24 cellular contexts compared by ENCODE assay signal in genomic region chr22:23082534-23083314, GRCh38. TPM values are rescaled to one million over a fixed set of nuclear protein-coding genes. Genes with fewer than 3 reads are reported as not detected.
DNase-seq lines count a peak whose midpoint lies in the region; ATAC-seq, FAIRE-seq and TF ChIP-seq lines count a peak whose summit lies in the region.
"Had no signal": no experiment of that assay in that cellular context is flagged by ENCODE, and none has a peak within 500 bp of the region (broad histone marks: within the 10 kb centered on the region; RNA-seq: fewer than 3 reads in every experiment).

No MANE protein-coding gene starts in this region.

- no peak overlapping the region for H3K4ac ChIP-seq in IMR-90 (ENCODE audit: low read depth, low read length)

- no peak for TF ChIP-seq EP300 in K562 (IDR thresholded peaks at IDR 0.05; ENCODE audit: low read length)
- no peak for TF ChIP-seq EP300 in SK-N-SH (IDR thresholded peaks at IDR 0.05; ENCODE audit: borderline replicate concordance in 1 of 2, low read depth in 1 of 2, low read length in 1 of 2)

- H3K9me3 ChIP-seq in IMR-90 (ENCODE audit: control insufficient read depth, insufficient read depth, low read length): no peaks in the 10 kb centered on the region
- no peaks in the 10 kb centered on the region for H3K9me3 ChIP-seq in K562 (replicated peaks; ENCODE audit: control insufficient read depth, insufficient read depth, low read depth, low read length)
- no peaks in the 10 kb centered on the region for H3K9me3 ChIP-seq in endodermal cell (ENCODE audit: control insufficient read depth, low read length)
- no peaks in the 10 kb centered on the region for H3K9me3 ChIP-seq in SK-N-SH
- no peaks in the 10 kb centered on the region for H3K9me3 ChIP-seq in MM.1S (replicated peaks; ENCODE audit: insufficient read depth, low read length)
- H3K9me3 ChIP-seq: BE2C, Caco-2 had no signal

- H3K36me3 ChIP-seq in IMR-90 (ENCODE audit: control insufficient read depth, insufficient read depth, low read length) (no peaks in the 10 kb centered on the region), K562 (ENCODE audit: control insufficient read depth, insufficient read depth, low read length) (no peaks in the 10 kb centered on the region), endodermal cell (ENCODE audit: control insufficient read depth, insufficient read depth, low read length) (no peaks in the 10 kb centered on the region), SK-N-SH (replicated peaks in 1 of 2; ENCODE audit: control insufficient read depth in 1 of 2, insufficient read depth in 2 of 2, low read length in 1 of 2) (no peaks in the 10 kb centered on the region), MM.1S (replicated peaks; ENCODE audit: insufficient read depth, low read length) (no peaks in the 10 kb centered on the region)
- H3K36me3 ChIP-seq: BE2C had no signal

- H3K79me2 ChIP-seq in K562 (ENCODE audit: control insufficient read depth, insufficient read depth, low read length) (no peaks in the 10 kb centered on the region), SK-N-SH (ENCODE audit: insufficient read depth) (no peaks in the 10 kb centered on the region), MM.1S (ENCODE audit: low read length) (no peaks in the 10 kb centered on the region)

- H3K9me3 Mint-ChIP-seq in endodermal cell: no peaks in the 10 kb centered on the region
- H3K9me3 Mint-ChIP-seq in progenitor cell of endocrine pancreas (ENCODE audit: low read depth): no peaks in the 10 kb centered on the region
- H3K9me3 Mint-ChIP-seq: CD4-positive, CD25-positive, alpha-beta regulatory T cell; CD8-positive, alpha-beta T cell; H9 had no signal

- no peaks in the 10 kb centered on the region for H3K36me3 Mint-ChIP-seq in endodermal cell (ENCODE audit: low read depth)
- no peaks in the 10 kb centered on the region for H3K36me3 Mint-ChIP-seq in progenitor cell of endocrine pancreas (ENCODE audit: insufficient read depth)
- H3K36me3 Mint-ChIP-seq: CD4-positive, CD25-positive, alpha-beta regulatory T cell; CD8-positive, alpha-beta T cell had no signal

- BruUV-seq in IMR-90 (replicated peaks; lab: Mats Ljungman, UMichigan) (no TSS peak), K562 (replicated peaks; lab: Mats Ljungman, UMichigan) (no TSS peak)

- H2BK5ac ChIP-seq in IMR-90 (ENCODE audit: low read depth, low read length, poor library complexity, severe bottlenecking): no peak overlapping the region

- H4K20me1 ChIP-seq in IMR-90 (ENCODE audit: insufficient read depth, low read length): no peaks in the 10 kb centered on the region
- peaks cover 74% of the 10 kb centered on the region for H4K20me1 ChIP-seq in K562 (replicated peaks; ENCODE audit: control insufficient read depth, insufficient read depth, low read length)
- 0 out of 2 replicates have a peak, but pooled peaks cover 4% of the 10 kb centered on the region for H4K20me1 ChIP-seq in SK-N-SH (ENCODE audit: insufficient read depth)
- H4K20me1 ChIP-seq in MM.1S (ENCODE audit: insufficient read depth, low read length): no peaks in the 10 kb centered on the region

- H2AK9ac ChIP-seq in IMR-90 (replicated peaks; ENCODE audit: low read depth, low read length, poor library complexity): peak overlapping the region; percentile 28

- H2AFZ ChIP-seq in IMR-90 (replicated peaks; ENCODE audit: low read length, poor library complexity): no peak overlapping the region
- no peak overlapping the region for H2AFZ ChIP-seq in K562 (ENCODE audit: low read depth, low read length)
- H2AFZ ChIP-seq in SK-N-SH (ENCODE audit: low read depth): no peak overlapping the region
- no peak overlapping the region for H2AFZ ChIP-seq in MM.1S (ENCODE audit: low read length)
- H2AFZ ChIP-seq: GM23248 had no signal

- no peak overlapping the region for H3K18ac ChIP-seq in IMR-90 (ENCODE audit: low read depth, low read length)

- dilution Hi-C loops in IMR-90 (cut with HindIII; ENCODE audit: low sequenced_read_pairs, unreplicated experiment): no loop called here

- H4K8ac ChIP-seq in IMR-90 (ENCODE audit: low read depth in 2 of 2, low read length in 2 of 2): no peak overlapping the region

- no peak overlapping the region for H2BK120ac ChIP-seq in IMR-90 (ENCODE audit: low read depth, low read length)

- DNase-seq in IMR-90 (no peak), K562 (ENCODE audit: extremely low read depth in 1 of 4, low spot score in 3 of 4) (peak in 3 of 4 experiments; percentile 54 to 58 (median 58)), endodermal cell (no peak), progenitor cell of endocrine pancreas (ENCODE audit: low spot score, unreplicated experiment) (no peak), SK-N-SH (no peak), MM.1S (no peak), Ammon's horn (ENCODE audit: low spot score) (no peak)
- no peak for DNase-seq in stimulated activated CD4-positive, alpha-beta T cell treated with anti-CD3 and anti-CD28 coated beads, Interleukin-4, amount 100 ng/mL, for 1 hour
- DNase-seq: BE2C; Caco-2; CD4-positive, CD25-positive, alpha-beta regulatory T cell; CD8-positive, alpha-beta T cell; DMS153; DND-41; GDM1; GM23248; H9 had no signal

- H3K27me3 Mint-ChIP-seq in endodermal cell (ENCODE audit: insufficient read depth) (no peaks in the 10 kb centered on the region), progenitor cell of endocrine pancreas (no peaks in the 10 kb centered on the region)

- H3K4me1 Mint-ChIP-seq in endodermal cell (peaks cover 21% of the 10 kb centered on the region), progenitor cell of endocrine pancreas (ENCODE audit: low read depth) (peaks cover 17% of the 10 kb centered on the region)
- H3K4me1 Mint-ChIP-seq: CD4-positive, CD25-positive, alpha-beta regulatory T cell had no signal

- in situ Hi-C loops in IMR-90 (cut with MboI; ENCODE audit: low sequenced_read_pairs) (no loop called here), K562 (cut with MboI) (no loop called here)

- no peak overlapping the region for H2BK20ac ChIP-seq in IMR-90 (ENCODE audit: low read depth, low read length)

- no peak for TF ChIP-seq RAD21 in IMR-90 (IDR thresholded peaks at IDR 0.05; ENCODE audit: low read length)
- no peak for TF ChIP-seq RAD21 in K562 (CRISPR knock-in tag; conservative IDR thresholded peaks at IDR 0.05 in 1 of 2, IDR thresholded peaks at IDR 0.05 in 1 of 2)
- no peak for TF ChIP-seq RAD21 in SK-N-SH (IDR thresholded peaks at IDR 0.05; ENCODE audit: low read length)

- H4K91ac ChIP-seq in IMR-90 (ENCODE audit: insufficient read depth, low read depth, low read length): no peak overlapping the region

- H3K4me1 ChIP-seq in IMR-90 (ENCODE audit: control insufficient read depth, insufficient read depth, low read length) (no peaks in the 10 kb centered on the region), K562 (replicated peaks in 1 of 2; ENCODE audit: control insufficient read depth in 2 of 2, insufficient read depth in 2 of 2, low read length in 2 of 2) (peaks cover 12 to 29% of the 10 kb centered on the region in 2 experiments; a peak in 4 of 5 replicates), endodermal cell (ENCODE audit: control insufficient read depth, insufficient read depth, low read length) (peaks cover 8% of the 10 kb centered on the region), SK-N-SH (ENCODE audit: control insufficient read depth in 1 of 2, insufficient read depth in 2 of 2, low read depth in 1 of 2, low read length in 1 of 2) (peaks cover 0 to 31% of the 10 kb centered on the region in 2 experiments; a peak in 1 of 4 replicates), MM.1S (ENCODE audit: low read length) (no peaks in the 10 kb centered on the region)
- H3K4me1 ChIP-seq: Caco-2 had no signal

- no peak overlapping the region for H3K56ac ChIP-seq in IMR-90 (ENCODE audit: extremely low read depth, insufficient read depth, low read length)

- TF ChIP-seq CTCF in IMR-90 (conservative IDR thresholded peaks at IDR 0.05; ENCODE audit: low read depth, low read length) (no peak), K562 (IDR thresholded peaks at IDR 0.05 in 2 of 3, conservative IDR thresholded peaks at IDR 0.05 in 1 of 3; ENCODE audit: insufficient read depth in 2 of 3, low read depth in 1 of 3, low read length in 3 of 3) (no peak), endodermal cell (conservative IDR thresholded peaks at IDR 0.05) (no peak), progenitor cell of endocrine pancreas (IDR thresholded peaks at IDR 0.05; ENCODE audit: unreplicated experiment) (no peak), SK-N-SH (IDR thresholded peaks at IDR 0.05) (no peak), MM.1S (IDR thresholded peaks at IDR 0.05; ENCODE audit: low read length) (no peak)

- H3K9ac ChIP-seq in IMR-90 (ENCODE audit: low read depth, low read length) (no peak overlapping the region), K562 (ENCODE audit: insufficient read depth in 1 of 2, low read depth in 2 of 2, low read length in 2 of 2) (peak overlapping the region in 1 of 2 experiments; percentile 0; a peak in 1 of 4 replicates), endodermal cell (ENCODE audit: extremely low read depth, low read length, poor library complexity, severe bottlenecking) (no peak overlapping the region), SK-N-SH (no peak overlapping the region), MM.1S (ENCODE audit: low read length) (no peak overlapping the region)
- H3K9ac ChIP-seq: GM23248 had no signal

- no peak overlapping the region for H3K27ac ChIP-seq in IMR-90 (ENCODE audit: insufficient read depth, low read length)
- H3K27ac ChIP-seq in K562 (ENCODE audit: extremely low read depth, low read depth, low read length): no peak overlapping the region
- no peak overlapping the region for H3K27ac ChIP-seq in endodermal cell (ENCODE audit: low read depth, low read length)
- no peak overlapping the region for H3K27ac ChIP-seq in SK-N-SH (ENCODE audit: low read depth in 2 of 2, low read length in 1 of 2)
- H3K27ac ChIP-seq in MM.1S (ENCODE audit: low read length): no peak overlapping the region
- H3K27ac ChIP-seq: C4-2B, GM23248 had no signal

- H3K27ac Mint-ChIP-seq in endodermal cell: peak overlapping the region; percentile 48
- H3K27ac Mint-ChIP-seq in progenitor cell of endocrine pancreas: peak overlapping the region; percentile 27
- H3K27ac Mint-ChIP-seq: CD4-positive, CD25-positive, alpha-beta regulatory T cell; CD8-positive, alpha-beta T cell had no signal

- H2BK15ac ChIP-seq in IMR-90 (ENCODE audit: low read depth, low read length): no peak overlapping the region

- H3F3A ChIP-seq in SK-N-SH (replicated peaks; ENCODE audit: insufficient read depth): no peaks in the 10 kb centered on the region
- no peaks in the 10 kb centered on the region for H3F3A ChIP-seq in MM.1S (ENCODE audit: insufficient read depth, low read length)

- intact Hi-C loops in IMR-90 (cut with micrococcal nuclease): no loop called here
- intact Hi-C loops in K562 (cut with micrococcal nuclease): no loop called here

- WGBS in IMR-90 (ENCODE audit: extremely low coverage in 2 of 2, insufficient read length in 1 of 2), 2 experiments: 40% methylated on average over 1 of the region's 5 CpGs; no CpG with 5 or more reads in 1 of the 2 experiments
- 3% methylated on average over 5 of the region's 5 CpGs for WGBS in K562 (ENCODE audit: insufficient coverage, low coverage, missing lambda C conversion rate)
- 89 to 91% methylated on average over 3 to 5 of the region's 5 CpGs for WGBS in endodermal cell (ENCODE audit: insufficient coverage in 1 of 2, insufficient read length in 1 of 2), 2 experiments
- WGBS in SK-N-SH (ENCODE audit: low lambda C conversion rate): 88% methylated on average over 4 of the region's 5 CpGs

- 0 out of 2 replicates have a peak, but pooled peaks cover 2% of the 10 kb centered on the region for H3K9me1 ChIP-seq in IMR-90 (ENCODE audit: insufficient read depth, low read length)
- H3K9me1 ChIP-seq in K562 (ENCODE audit: control insufficient read depth, insufficient read depth, low read length): peaks cover 25% of the 10 kb centered on the region

- no peak overlapping the region for H2AK5ac ChIP-seq in IMR-90 (ENCODE audit: low read depth, low read length)

- no peak overlapping the region for H3K23ac ChIP-seq in IMR-90 (ENCODE audit: low read depth, low read length)

- H3K9me2 ChIP-seq in SK-N-SH (no peaks in the 10 kb centered on the region), MM.1S (replicated peaks; ENCODE audit: insufficient read depth, low read length) (no peaks in the 10 kb centered on the region)

- H3K4me3 ChIP-seq in IMR-90 (ENCODE audit: insufficient read depth, low read depth, low read length) (no peak overlapping the region), K562 (no peak overlapping the region), endodermal cell (ENCODE audit: low read length) (no peak overlapping the region), SK-N-SH (ENCODE audit: low read depth in 2 of 2, low read length in 1 of 2) (no peak overlapping the region), MM.1S (ENCODE audit: low read length) (no peak overlapping the region)
- H3K4me3 ChIP-seq: GM12878, GM23248 had no signal

- POLR2A ChIA-PET in IMR-90 (lab: Charles Lee; ENCODE audit: unreplicated experiment): no interaction called here
- POLR2A ChIA-PET in K562 (lab: Yijun Ruan, JAX): interaction anchor here (0.6 to 9.9 kb wide), 8 partner anchors 10 to 89 kb away, joined by 3 to 178 read pairs (median 4); partner anchors contain the start of gene GNAZ
- POLR2A ChIA-PET in SK-N-SH (lab: Yijun Ruan, JAX): interaction anchor here (1.8 kb wide), 1 partner anchor 13 kb away, joined by 6 read pairs; the partner anchor contains the start of gene GNAZ

- no peak overlapping the region for H3K4me3 Mint-ChIP-seq in endodermal cell
- H3K4me3 Mint-ChIP-seq in progenitor cell of endocrine pancreas (ENCODE audit: low read depth): no peak overlapping the region
- H3K4me3 Mint-ChIP-seq: CD4-positive, CD25-positive, alpha-beta regulatory T cell; CD8-positive, alpha-beta T cell; H9 had no signal

- no peak overlapping the region for H3K4me2 ChIP-seq in IMR-90 (ENCODE audit: low read depth, low read length)
- H3K4me2 ChIP-seq in K562 (ENCODE audit: insufficient read depth, low read length): no peak overlapping the region
- H3K4me2 ChIP-seq in SK-N-SH: no peak overlapping the region
- H3K4me2 ChIP-seq in MM.1S (ENCODE audit: low read depth, low read length): no peak overlapping the region

- no peak for ATAC-seq in IMR-90 (ENCODE audit: low read depth)
- ATAC-seq in K562: no peak
- ATAC-seq: CD8-positive, alpha-beta T cell; GM12878; HCT116 had no signal

- H3K79me1 ChIP-seq in IMR-90 (ENCODE audit: low read depth in 1 of 2, low read length in 2 of 2): no peaks in the 10 kb centered on the region

- no peak overlapping the region for H3K14ac ChIP-seq in IMR-90 (replicated peaks; ENCODE audit: low read depth, low read length)

- TF ChIP-seq POLR2A in IMR-90 (IDR thresholded peaks at IDR 0.05; ENCODE audit: low read depth, low read length) (no peak), K562 (conservative IDR thresholded peaks at IDR 0.05) (no peak)

- FAIRE-seq in K562 (lab: Jason Lieb, UNC): no peak
- FAIRE-seq: GM12878, GM18507 had no signal

- CTCF ChIA-PET in IMR-90 (lab: Yijun Ruan, JAX): no interaction called here
- CTCF ChIA-PET in K562 (lab: Yijun Ruan, JAX; ENCODE audit: low intra/inter-chr PET ratio): interaction anchor here (0.6 kb wide), 1 partner anchor 59 kb away, joined by 6 read pairs; the partner anchor contains the start of gene RSPH14
- CTCF ChIA-PET in SK-N-SH (lab: Yijun Ruan, JAX): no interaction called here

- no peaks in the 10 kb centered on the region; the same call in 1 of the 2 replicates for H3K27me3 ChIP-seq in IMR-90 (ENCODE audit: control insufficient read depth, insufficient read depth, low read length)
- H3K27me3 ChIP-seq in K562 (ENCODE audit: control insufficient read depth in 2 of 2, insufficient read depth in 2 of 2, low read length in 2 of 2): peaks cover 62 to 90% of the 10 kb centered on the region in 2 experiments
- no peaks in the 10 kb centered on the region for H3K27me3 ChIP-seq in endodermal cell (ENCODE audit: control insufficient read depth, insufficient read depth, low read length, poor library complexity, severe bottlenecking)
- no peaks in the 10 kb centered on the region for H3K27me3 ChIP-seq in SK-N-SH (ENCODE audit: insufficient read depth)
- no peaks in the 10 kb centered on the region for H3K27me3 ChIP-seq in MM.1S (replicated peaks; ENCODE audit: insufficient read depth, low read length)
- H3K27me3 ChIP-seq: BE2C had no signal

- H4K5ac ChIP-seq in IMR-90 (ENCODE audit: low read depth, low read length): no peak overlapping the region

RNA-seq across cellular contexts. Expression of gene GNAZ, which starts 12.4 kb away (rescaled TPM):
- total RNA-seq in IMR-90 (2012; rRNA removed) (1.9 and 2.5 TPM in 2 replicates), K562 (2014; rRNA removed) (0.14 and 0.24 TPM in 2 replicates), K562 (2014; rRNA removed; fragmentation: Illumina TruSeq; extraction: Trizol) (0.04 and 0.10 TPM in 2 replicates), K562 (2015; rRNA removed; fragmentation: Illumina TruSeq; extraction: Trizol) (0.04 and 0.11 TPM in 2 replicates), K562 (2021) (0.22 and 0.74 TPM in 2 replicates), endodermal cell (10 to 100 TPM; 16.7 to 17.9 TPM), progenitor cell of endocrine pancreas (16.3 and 19.2 TPM in 2 replicates)
- polyA plus RNA-seq in IMR-90 (2012; rRNA removed) (1.5 and 1.7 TPM in 2 replicates), K562 (2011; rRNA removed) (0.13 and 0.22 TPM in 2 replicates), K562 (2014; fragmentation: Illumina TruSeq; extraction: Trizol) (0.12 and 0.13 TPM in 2 replicates), K562 (2014; fragmentation: Nextera tagmentation; extraction: Ambion mirVana) (not detected), K562 (2014; rRNA removed) (0.18 TPM in 1 of 2 replicates, not detected in the other), SK-N-SH (2012; rRNA removed) (5.4 and 6.5 TPM in 2 replicates)
- polyA plus RNA-seq in IMR-90 (2012; cell fraction: cytosol; rRNA removed): 0.88 and 1.6 TPM in 2 replicates
- 1.5 and 1.7 TPM in 2 replicates for polyA plus RNA-seq in IMR-90 (2012; cell fraction: nucleus; rRNA removed; ENCODE audit: low replicate concordance)
- 0.79 and 1.2 TPM in 2 replicates for total RNA-seq in K562 (2011; cell fraction: chromatin; rRNA removed; ENCODE audit: low replicate concordance)
- 0.50 and 0.79 TPM in 2 replicates for total RNA-seq in K562 (2011; cell fraction: nucleolus; rRNA removed)
- 0.29 and 0.46 TPM in 2 replicates for total RNA-seq in K562 (2011; cell fraction: nucleoplasm; rRNA removed)
- 0.15 and 0.31 TPM in 2 replicates for polyA plus RNA-seq in K562 (2011; cell fraction: cytosol; rRNA removed)
- polyA plus RNA-seq in K562 (2011; cell fraction: nucleus; rRNA removed): 0.35 and 0.60 TPM in 2 replicates
- polyA plus RNA-seq in K562 (2012): 0.14 and 0.26 TPM in 2 replicates
- polyA minus RNA-seq in K562 (2011; rRNA and poly(A)+ RNA removed): 0.21 and 0.32 TPM in 2 replicates
- 0.57 TPM in 1 of 2 replicates, not detected in the other for polyA minus RNA-seq in K562 (2011; cell fraction: cytosol; rRNA and poly(A)+ RNA removed)
- polyA minus RNA-seq in K562 (2011; cell fraction: nucleus; rRNA and poly(A)+ RNA removed): 0.40 and 0.67 TPM in 2 replicates
- 26.0 TPM for polyA plus RNA-seq in endodermal cell (2013, experiment 1 of 2)
- polyA plus RNA-seq in endodermal cell (2013, experiment 2 of 2): 28.0 TPM
- 3.9 and 6.3 TPM in 2 replicates for polyA plus RNA-seq in SK-N-SH (2012; cell fraction: cytosol; rRNA removed)
- 3.5 and 8.9 TPM in 2 replicates for polyA plus RNA-seq in SK-N-SH (2012; cell fraction: nucleus; rRNA removed)
- total RNA-seq: CD8-positive, alpha-beta T cell had no signal

RNA-seq across cellular contexts. Expression of gene RSPH14, which starts 59.1 kb away (rescaled TPM):
- total RNA-seq in IMR-90 (2012; rRNA removed) (not detected in 2 replicates), K562 (2014; rRNA removed) (not detected in 2 replicates), K562 (2014; rRNA removed; fragmentation: Illumina TruSeq; extraction: Trizol) (not detected in 2 replicates), K562 (2015; rRNA removed; fragmentation: Illumina TruSeq; extraction: Trizol) (not detected in 2 replicates), K562 (2021) (not detected in 2 replicates), endodermal cell (1 to 10 TPM in 1 of 2 donors, under 1 TPM in 1; 0.35 to 2.3 TPM), progenitor cell of endocrine pancreas (2.4 and 3.6 TPM in 2 replicates)
- polyA plus RNA-seq in IMR-90 (2012; rRNA removed) (0.10 TPM in 1 of 2 replicates, not detected in the other), K562 (2011; rRNA removed) (0.24 TPM in 1 of 2 replicates, not detected in the other), K562 (2014; fragmentation: Illumina TruSeq; extraction: Trizol) (not detected in 2 replicates), K562 (2014; fragmentation: Nextera tagmentation; extraction: Ambion mirVana) (under 1 TPM in 1 of 2 experiments, not detected in 1; 0.35 TPM), K562 (2014; rRNA removed) (not detected in 2 replicates), SK-N-SH (2012; rRNA removed) (1.7 and 1.8 TPM in 2 replicates)
- 0.18 and 0.21 TPM in 2 replicates for polyA plus RNA-seq in IMR-90 (2012; cell fraction: cytosol; rRNA removed)
- not detected in 2 replicates for polyA plus RNA-seq in IMR-90 (2012; cell fraction: nucleus; rRNA removed; ENCODE audit: low replicate concordance)
- not detected in 2 replicates for total RNA-seq in K562 (2011; cell fraction: chromatin; rRNA removed; ENCODE audit: low replicate concordance)
- total RNA-seq in K562 (2011; cell fraction: nucleolus; rRNA removed): not detected in 2 replicates
- not detected in 2 replicates for total RNA-seq in K562 (2011; cell fraction: nucleoplasm; rRNA removed)
- not detected in 2 replicates for polyA plus RNA-seq in K562 (2011; cell fraction: cytosol; rRNA removed)
- 0.27 TPM in 1 of 2 replicates, not detected in the other for polyA plus RNA-seq in K562 (2011; cell fraction: nucleus; rRNA removed)
- polyA plus RNA-seq in K562 (2012): not detected in 2 replicates
- not detected in 2 replicates for polyA minus RNA-seq in K562 (2011; rRNA and poly(A)+ RNA removed)
- polyA minus RNA-seq in K562 (2011; cell fraction: cytosol; rRNA and poly(A)+ RNA removed): not detected in 2 replicates
- not detected in 2 replicates for polyA minus RNA-seq in K562 (2011; cell fraction: nucleus; rRNA and poly(A)+ RNA removed)
- polyA plus RNA-seq in endodermal cell (2013, experiment 1 of 2): 1.4 TPM
- polyA plus RNA-seq in endodermal cell (2013, experiment 2 of 2): 1.5 TPM
- 1.4 and 1.5 TPM in 2 replicates for polyA plus RNA-seq in SK-N-SH (2012; cell fraction: cytosol; rRNA removed)
- polyA plus RNA-seq in SK-N-SH (2012; cell fraction: nucleus; rRNA removed): 2.0 and 2.4 TPM in 2 replicates
- total RNA-seq: A172; A673; CD4-positive, CD25-positive, alpha-beta regulatory T cell; GM23248; H4; H9 had no signal
- polyA plus RNA-seq: GM23248 had no signal

Comparison
In these comparisons a context has a peak if more than half of its experiments do, and no peak if none do; other contexts are left out.
1. DNase-seq: peak in K562 (3 of 4); none in IMR-90 (single experiment), endodermal cell (single experiment), progenitor cell of endocrine pancreas (single experiment), stimulated activated CD4-positive, alpha-beta T cell treated with anti-CD3 and anti-CD28 coated beads, Interleukin-4, amount 100 ng/mL, for 1 hour (single experiment), SK-N-SH (single experiment), MM.1S (single experiment) and Ammon's horn (single experiment).